In genomic region chr6:9921366-9921765, GRCh38 we compare ENCODE assay signal across 25 cellular contexts.
DNase-seq lines count a peak whose midpoint lies in the region; TF ChIP-seq lines count a peak whose summit lies in the region.
"Had no signal": no experiment of that assay in that cellular context is flagged by ENCODE, and none has a peak within 500 bp of the region (broad histone marks: within the 10 kb centered on the region; RNA-seq: fewer than 3 reads in every experiment).

No MANE protein-coding gene starts in this region.

- H3K79me2 ChIP-seq in GM23248 (ENCODE audit: insufficient read depth): no peaks in the 10 kb centered on the region

- H3K4me3 Mint-ChIP-seq in chondrocyte (ENCODE audit: unreplicated experiment): no peak overlapping the region
- H3K4me3 Mint-ChIP-seq: CD4-positive, alpha-beta memory T cell; T-cell had no signal

- H3K9me2 ChIP-seq in GM23248 (ENCODE audit: insufficient read depth): no peaks in the 10 kb centered on the region

- H3K27me3 ChIP-seq in GM23248 (replicated peaks; ENCODE audit: insufficient read depth) (no peaks in the 10 kb centered on the region), SJSA1 (replicated peaks) (no peaks in the 10 kb centered on the region)
- H3K27me3 ChIP-seq: BLaER1, Peyer's patch had no signal

- no peaks in the 10 kb centered on the region for H3K27me3 Mint-ChIP-seq in chondrocyte (ENCODE audit: low read depth)
- H3K27me3 Mint-ChIP-seq: CD4-positive, alpha-beta memory T cell had no signal

- TF ChIP-seq CTCF in retinal pigment epithelial cell (conservative IDR thresholded peaks at IDR 0.05; ENCODE audit: low read depth, low read length) (no peak), chondrocyte (IDR thresholded peaks at IDR 0.05) (no peak)

- no peaks in the 10 kb centered on the region for H3K4me1 Mint-ChIP-seq in chondrocyte (ENCODE audit: low read depth)
- H3K4me1 Mint-ChIP-seq: CD4-positive, alpha-beta memory T cell; T-cell had no signal

- H3K36me3 ChIP-seq in GM23248 (ENCODE audit: low read depth) (no peaks in the 10 kb centered on the region), SJSA1 (no peaks in the 10 kb centered on the region)
- H3K36me3 ChIP-seq: BLaER1, Peyer's patch had no signal

- H3F3A ChIP-seq in GM23248 (ENCODE audit: insufficient read depth): no peaks in the 10 kb centered on the region

- peak overlapping the region; percentile 20 for H3K4me2 ChIP-seq in GM23248 (ENCODE audit: unreplicated experiment)
- H3K4me2 ChIP-seq: BLaER1, KMS-11 had no signal

- no peaks in the 10 kb centered on the region for H4K20me1 ChIP-seq in GM23248 (ENCODE audit: insufficient read depth)
- H4K20me1 ChIP-seq: BLaER1 had no signal

- in situ Hi-C loops in GM23248 (cut with MboI): no loop called here

- DNase-seq in AG20443 (ENCODE audit: low spot score) (peak; percentile 42), GM23248 (peak; percentile 62), SJSA1 (ENCODE audit: low read depth in 1 of 2, low spot score in 2 of 2) (peak in 1 of 2 experiments; percentile 49), retinal pigment epithelial cell (ENCODE audit: low read depth) (peak; percentile 51), D341Med (ENCODE audit: low spot score) (no peak), chondrocyte (ENCODE audit: low spot score) (no peak), ureter (ENCODE audit: low spot score) (no peak)
- DNase-seq: ACHN; Caco-2; CD4-positive, alpha-beta memory T cell; DMS153; GF-D8; IMR-90; MV-4-11; NCI-H1105 treated with DMSO at 0.1 percent for 48 hours; NCI-H2081; NCI-H2171; NCI-H345; NCI-H524; NCI-H774; Peyer's patch; T-cell had no signal

- H3K9me3 ChIP-seq in GM23248 (ENCODE audit: low read depth) (no peaks in the 10 kb centered on the region), SJSA1 (replicated peaks) (no peaks in the 10 kb centered on the region)
- H3K9me3 ChIP-seq: BLaER1, Caco-2, Peyer's patch had no signal

- no peak overlapping the region for H3K9ac ChIP-seq in GM23248
- H3K9ac ChIP-seq: BLaER1, KMS-11 had no signal

- no peaks in the 10 kb centered on the region for H3K36me3 Mint-ChIP-seq in chondrocyte (ENCODE audit: low read depth)
- H3K36me3 Mint-ChIP-seq: CD4-positive, alpha-beta memory T cell; T-cell had no signal

- H3K4me3 ChIP-seq in GM23248 (no peak overlapping the region), SJSA1 (no peak overlapping the region), retinal pigment epithelial cell (ENCODE audit: low read length) (no peak overlapping the region)
- H3K4me3 ChIP-seq: BLaER1, Peyer's patch had no signal

- peak overlapping the region; percentile 24; the same call in 1 of the 2 replicates for H2AFZ ChIP-seq in GM23248

- WGBS in GM23248 (ENCODE audit: low coverage in 1 of 2, low lambda C conversion rate in 2 of 2, missing lambda C conversion rate in 2 of 2), 2 experiments: 24 to 27% methylated on average over 3 of the region's 3 CpGs

- no peak overlapping the region for H3K27ac Mint-ChIP-seq in chondrocyte (ENCODE audit: unreplicated experiment)
- H3K27ac Mint-ChIP-seq: CD4-positive, alpha-beta memory T cell; T-cell had no signal

- H3K9me3 Mint-ChIP-seq in chondrocyte (ENCODE audit: low read depth): peaks cover 10% of the 10 kb centered on the region

- H3K27ac ChIP-seq in GM23248 (no peak overlapping the region), SJSA1 (peak overlapping the region; percentile 18)
- H3K27ac ChIP-seq: BLaER1, HL-60, KMS-11, Peyer's patch had no signal

- H3K4me1 ChIP-seq in GM23248 (ENCODE audit: insufficient read depth) (0 out of 2 replicates have a peak, but pooled peaks cover 5% of the 10 kb centered on the region), SJSA1 (replicated peaks) (peaks cover 19% of the 10 kb centered on the region)
- H3K4me1 ChIP-seq: BLaER1, Caco-2, Peyer's patch had no signal

Comparison
In these comparisons a context has a peak if more than half of its experiments do, and no peak if none do; other contexts are left out.
1. DNase-seq: peak in AG20443 (single experiment), GM23248 (single experiment) and retinal pigment epithelial cell (single experiment); none in D341Med (single experiment), chondrocyte (single experiment) and ureter (single experiment).